12 cellular contexts compared by ENCODE assay signal in the genomic region with DNA sequence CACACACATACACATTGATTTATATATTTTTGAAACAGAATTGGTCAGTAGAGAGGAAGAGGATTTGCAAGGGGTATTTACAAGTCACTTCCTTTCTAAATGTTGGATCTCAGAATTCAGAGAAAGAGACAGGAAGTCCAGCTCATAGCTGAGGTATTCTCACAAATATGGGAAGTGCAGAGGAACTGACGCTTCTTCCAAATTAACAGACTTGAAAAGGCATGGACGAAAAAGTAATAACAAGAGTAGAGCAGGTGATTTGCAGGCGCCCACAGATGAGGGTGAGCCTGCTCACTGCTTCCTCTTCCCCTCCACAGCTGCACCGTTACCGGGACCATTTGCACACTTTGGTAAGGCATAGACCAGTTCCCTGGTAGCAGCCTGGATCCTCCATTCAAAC.
DNase-seq lines count a peak whose midpoint lies in the region; ATAC-seq and TF ChIP-seq lines count a peak whose summit lies in the region.
"Had no signal": no experiment of that assay in that cellular context is flagged by ENCODE, and none has a peak within 500 bp of the region (broad histone marks: within the 10 kb centered on the region; RNA-seq: fewer than 3 reads in every experiment).

No MANE protein-coding gene starts in this region.

- H3F3A ChIP-seq in GM23248 (ENCODE audit: insufficient read depth), result peaks cover 14% of the 10 kb centered on the region; the same call in 1 of the 2 replicates

- WGBS in GM23248 (ENCODE audit: low coverage in 1 of 2, low lambda C conversion rate in 2 of 2, missing lambda C conversion rate in 2 of 2), 2 experiments, result 68 to 69% methylated on average over 5 of the region's 5 CpGs
- WGBS in right lobe of liver (ENCODE audit: insufficient coverage, low coverage, low lambda C conversion rate, missing lambda C conversion rate), result 33% methylated on average over 5 of the region's 5 CpGs
- WGBS in transverse colon (ENCODE audit: low coverage in 1 of 2), 2 donors, result 44 to 49% methylated on average over 5 of the region's 5 CpGs

- no peak overlapping the region for H3K9ac ChIP-seq in GM23248

- TF ChIP-seq CTCF in right lobe of liver (IDR thresholded peaks at IDR 0.05), result no peak
- no peak for TF ChIP-seq CTCF in BE2C (IDR thresholded peaks at IDR 0.05; ENCODE audit: low read depth, low read length)
- no peak for TF ChIP-seq CTCF in transverse colon (IDR thresholded peaks at IDR 0.05)

- ATAC-seq in right lobe of liver, result peak; percentile 32 to 60 (median 56)
- ATAC-seq: naive thymus-derived CD8-positive, alpha-beta T cell had no signal

- no peaks in the 10 kb centered on the region for H4K20me1 ChIP-seq in GM23248 (ENCODE audit: insufficient read depth)

- H3K4me3 ChIP-seq in GM23248 (no peak overlapping the region), right lobe of liver (no peak overlapping the region), BE2C (ENCODE audit: low read depth, low read length) (no peak overlapping the region), transverse colon (no peak overlapping the region)
- H3K4me3 ChIP-seq: uterus had no signal

- DNase-seq in AML-193 (lab: John Stamatoyannopoulos, UW), result peak; percentile 91
- peak; percentile 42 for DNase-seq in GM23248
- DNase-seq in UCSD-AML1 (lab: John Stamatoyannopoulos, UW; ENCODE audit: unreplicated experiment), result peak; percentile 46
- no peak for DNase-seq in right lobe of liver
- no peak for DNase-seq in epidermal melanocyte (ENCODE audit: insufficient read length, low spot score)
- DNase-seq in BE2C, result no peak
- no peak for DNase-seq in transverse colon
- DNase-seq in iPS-NIHi7 (ENCODE audit: extremely low spot score), result no peak
- DNase-seq: H9; naive thymus-derived CD8-positive, alpha-beta T cell; NCI-H1417 treated with DMSO at 0.1 percent for 48 hours; uterus had no signal

- TF ChIP-seq POLR2A in right lobe of liver (IDR thresholded peaks at IDR 0.05), result no peak
- no peak for TF ChIP-seq POLR2A in transverse colon (IDR thresholded peaks at IDR 0.05)

- in situ Hi-C loops in GM23248 (cut with MboI) (no loop called here), transverse colon (cut with MboI; ENCODE audit: low pct_ligation_motif_present in 1 of 4, low pct_unique_long_range_greater_than_20kb in 1 of 4, low sequenced_read_pairs in 3 of 4) (no loop called here)

- peaks cover 16% of the 10 kb centered on the region for H3K4me1 ChIP-seq in GM23248 (ENCODE audit: insufficient read depth)
- H3K4me1 ChIP-seq in right lobe of liver, result peaks cover 0 to 5% (median 0%) of the 10 kb centered on the region in 4 donors
- H3K4me1 ChIP-seq in BE2C, result no peaks in the 10 kb centered on the region
- H3K4me1 ChIP-seq in transverse colon, result peaks cover 0 to 4% (median 2%) of the 10 kb centered on the region in 4 donors
- H3K4me1 ChIP-seq: uterus had no signal

- H3K9me3 ChIP-seq in GM23248 (ENCODE audit: low read depth) (no peaks in the 10 kb centered on the region), right lobe of liver (no peaks in the 10 kb centered on the region), BE2C (no peaks in the 10 kb centered on the region), transverse colon (no peaks in the 10 kb centered on the region)
- H3K9me3 ChIP-seq: uterus had no signal

- TF ChIP-seq EP300 in transverse colon (IDR thresholded peaks at IDR 0.05; ENCODE audit: low read depth), result no peak

- H3K4me2 ChIP-seq in GM23248 (ENCODE audit: unreplicated experiment), result no peak overlapping the region

- peak overlapping the region; percentile 61 for H2AFZ ChIP-seq in GM23248

- no peaks in the 10 kb centered on the region for H3K9me2 ChIP-seq in GM23248 (ENCODE audit: insufficient read depth)

- no peaks in the 10 kb centered on the region for H3K36me3 ChIP-seq in GM23248 (ENCODE audit: low read depth)
- no peaks in the 10 kb centered on the region for H3K36me3 ChIP-seq in right lobe of liver
- H3K36me3 ChIP-seq in BE2C, result no peaks in the 10 kb centered on the region
- H3K36me3 ChIP-seq in transverse colon, result no peaks in the 10 kb centered on the region
- H3K36me3 ChIP-seq: uterus had no signal

- H3K27ac ChIP-seq in GM23248 (no peak overlapping the region), right lobe of liver (peak overlapping the region in 1 of 3 donors; percentile 59), transverse colon (peak overlapping the region in 1 of 4 donors; percentile 31)

- intact Hi-C loops in right lobe of liver (cut with DNase I) (no loop called here), transverse colon (cut with DNase I; ENCODE audit: low total_unique reads) (no loop called here)

- no peaks in the 10 kb centered on the region for H3K27me3 ChIP-seq in GM23248 (replicated peaks; ENCODE audit: insufficient read depth)
- H3K27me3 ChIP-seq in right lobe of liver, result peaks cover 0 to 5% of the 10 kb centered on the region in 2 donors
- 0 out of 2 replicates have a peak, but pooled peaks cover 2% of the 10 kb centered on the region for H3K27me3 ChIP-seq in BE2C
- peaks cover 15% of the 10 kb centered on the region for H3K27me3 ChIP-seq in transverse colon
- H3K27me3 ChIP-seq: uterus had no signal

- H3K79me2 ChIP-seq in GM23248 (ENCODE audit: insufficient read depth), result no peaks in the 10 kb centered on the region

Comparison
In these comparisons a context has a peak if more than half of its experiments do, and no peak if none do; other contexts are left out.
1. DNase-seq: peak in AML-193 (2 of 2), GM23248 (single experiment) and UCSD-AML1 (single experiment); none in right lobe of liver (0 of 3), epidermal melanocyte (single experiment), BE2C (single experiment), transverse colon (single experiment) and iPS-NIHi7 (single experiment).